Comparison of ENCODE assay signal across 1 cellular context in the genomic region with DNA sequence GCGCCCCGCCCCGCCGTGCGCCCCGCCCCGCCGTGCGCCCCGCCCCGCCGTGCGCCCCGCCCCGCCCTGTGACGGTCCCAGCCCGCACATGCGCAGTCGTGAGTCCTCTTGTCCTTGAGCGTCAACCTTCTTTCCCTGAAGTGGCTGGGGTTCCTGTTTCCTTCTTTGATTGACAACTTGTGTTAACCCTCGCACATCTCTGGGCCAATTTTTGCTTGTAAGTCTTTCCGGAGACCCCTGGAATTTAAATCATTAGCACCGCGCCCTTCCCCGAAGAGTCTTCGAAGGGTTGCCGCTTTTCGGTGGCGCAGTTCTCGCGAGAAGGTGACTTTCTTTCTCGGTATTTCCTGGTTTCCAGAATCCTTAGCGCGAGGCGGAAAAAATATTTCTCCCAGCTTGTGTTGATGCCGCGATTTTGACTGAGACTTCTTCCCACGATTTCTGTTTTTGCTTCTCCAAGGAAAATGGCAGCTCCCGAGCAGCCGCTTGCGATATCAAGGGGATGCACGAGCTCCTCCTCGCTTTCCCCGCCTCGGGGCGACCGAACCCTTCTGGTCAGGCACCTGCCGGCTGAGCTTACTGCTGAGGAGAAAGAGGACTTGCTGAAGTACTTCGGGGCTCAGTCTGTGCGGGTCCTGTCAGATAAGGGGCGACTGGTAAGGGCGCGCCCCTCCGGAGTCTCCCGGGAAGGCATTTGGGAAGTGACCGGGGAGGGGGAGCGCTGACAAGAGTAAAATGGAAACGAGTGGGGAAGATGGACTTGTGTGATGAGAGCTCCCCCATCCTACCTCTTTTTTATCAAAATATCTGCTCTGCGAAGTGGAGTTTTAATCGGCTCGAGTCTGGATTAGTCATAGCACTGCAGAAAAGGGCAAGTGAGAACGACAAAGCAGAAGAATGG.
TF ChIP-seq lines count a peak whose summit lies in the region.

A gene with protein sequence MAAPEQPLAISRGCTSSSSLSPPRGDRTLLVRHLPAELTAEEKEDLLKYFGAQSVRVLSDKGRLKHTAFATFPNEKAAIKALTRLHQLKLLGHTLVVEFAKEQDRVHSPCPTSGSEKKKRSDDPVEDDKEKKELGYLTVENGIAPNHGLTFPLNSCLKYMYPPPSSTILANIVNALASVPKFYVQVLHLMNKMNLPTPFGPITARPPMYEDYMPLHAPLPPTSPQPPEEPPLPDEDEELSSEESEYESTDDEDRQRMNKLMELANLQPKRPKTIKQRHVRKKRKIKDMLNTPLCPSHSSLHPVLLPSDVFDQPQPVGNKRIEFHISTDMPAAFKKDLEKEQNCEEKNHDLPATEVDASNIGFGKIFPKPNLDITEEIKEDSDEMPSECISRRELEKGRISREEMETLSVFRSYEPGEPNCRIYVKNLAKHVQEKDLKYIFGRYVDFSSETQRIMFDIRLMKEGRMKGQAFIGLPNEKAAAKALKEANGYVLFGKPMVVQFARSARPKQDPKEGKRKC (plus strand): TSS at position 93 of the 901 bp plus-strand sequence. CDS start 372 bp downstream, at position 465.

TF ChIP-seq in HepG2, 621 proteins besides CTCF, POLR2A, EP300 and RAD21 (continued from another document and continues in another):
- TF ChIP-seq, protein P1, sequence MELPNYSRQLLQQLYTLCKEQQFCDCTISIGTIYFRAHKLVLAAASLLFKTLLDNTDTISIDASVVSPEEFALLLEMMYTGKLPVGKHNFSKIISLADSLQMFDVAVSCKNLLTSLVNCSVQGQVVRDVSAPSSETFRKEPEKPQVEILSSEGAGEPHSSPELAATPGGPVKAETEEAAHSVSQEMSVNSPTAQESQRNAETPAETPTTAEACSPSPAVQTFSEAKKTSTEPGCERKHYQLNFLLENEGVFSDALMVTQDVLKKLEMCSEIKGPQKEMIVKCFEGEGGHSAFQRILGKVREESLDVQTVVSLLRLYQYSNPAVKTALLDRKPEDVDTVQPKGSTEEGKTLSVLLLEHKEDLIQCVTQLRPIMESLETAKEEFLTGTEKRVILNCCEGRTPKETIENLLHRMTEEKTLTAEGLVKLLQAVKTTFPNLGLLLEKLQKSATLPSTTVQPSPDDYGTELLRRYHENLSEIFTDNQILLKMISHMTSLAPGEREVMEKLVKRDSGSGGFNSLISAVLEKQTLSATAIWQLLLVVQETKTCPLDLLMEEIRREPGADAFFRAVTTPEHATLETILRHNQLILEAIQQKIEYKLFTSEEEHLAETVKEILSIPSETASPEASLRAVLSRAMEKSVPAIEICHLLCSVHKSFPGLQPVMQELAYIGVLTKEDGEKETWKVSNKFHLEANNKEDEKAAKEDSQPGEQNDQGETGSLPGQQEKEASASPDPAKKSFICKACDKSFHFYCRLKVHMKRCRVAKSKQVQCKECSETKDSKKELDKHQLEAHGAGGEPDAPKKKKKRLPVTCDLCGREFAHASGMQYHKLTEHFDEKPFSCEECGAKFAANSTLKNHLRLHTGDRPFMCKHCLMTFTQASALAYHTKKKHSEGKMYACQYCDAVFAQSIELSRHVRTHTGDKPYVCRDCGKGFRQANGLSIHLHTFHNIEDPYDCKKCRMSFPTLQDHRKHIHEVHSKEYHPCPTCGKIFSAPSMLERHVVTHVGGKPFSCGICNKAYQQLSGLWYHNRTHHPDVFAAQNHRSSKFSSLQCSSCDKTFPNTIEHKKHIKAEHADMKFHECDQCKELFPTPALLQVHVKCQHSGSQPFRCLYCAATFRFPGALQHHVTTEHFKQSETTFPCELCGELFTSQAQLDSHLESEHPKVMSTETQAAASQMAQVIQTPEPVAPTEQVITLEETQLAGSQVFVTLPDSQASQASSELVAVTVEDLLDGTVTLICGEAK (IDR thresholded peaks at IDR 0.05), result no peak
- TF ChIP-seq, protein P1 (CRISPR knock-in tag; IDR thresholded peaks at IDR 0.05), result no peak
- no peak for TF ChIP-seq ZMAT3 (CRISPR knock-in tag; conservative IDR thresholded peaks at IDR 0.05)
- no peak for TF ChIP-seq ZNF34 (CRISPR knock-in tag; IDR thresholded peaks at IDR 0.05; ENCODE audit: borderline replicate concordance)
- TF ChIP-seq SKI (IDR thresholded peaks at IDR 0.05; ENCODE audit: partially characterized antibody), result no peak
- TF ChIP-seq AKAP8 (CRISPR knock-in tag; IDR thresholded peaks at IDR 0.05), result no peak
- TF ChIP-seq ZNF326 (CRISPR knock-in tag; IDR thresholded peaks at IDR 0.05; ENCODE audit: borderline replicate concordance), result no peak
- TF ChIP-seq GABPB1 (CRISPR knock-in tag; IDR thresholded peaks at IDR 0.05), result peak; percentile 49; the same call in 1 of the 2 replicates
- TF ChIP-seq, protein P2, sequence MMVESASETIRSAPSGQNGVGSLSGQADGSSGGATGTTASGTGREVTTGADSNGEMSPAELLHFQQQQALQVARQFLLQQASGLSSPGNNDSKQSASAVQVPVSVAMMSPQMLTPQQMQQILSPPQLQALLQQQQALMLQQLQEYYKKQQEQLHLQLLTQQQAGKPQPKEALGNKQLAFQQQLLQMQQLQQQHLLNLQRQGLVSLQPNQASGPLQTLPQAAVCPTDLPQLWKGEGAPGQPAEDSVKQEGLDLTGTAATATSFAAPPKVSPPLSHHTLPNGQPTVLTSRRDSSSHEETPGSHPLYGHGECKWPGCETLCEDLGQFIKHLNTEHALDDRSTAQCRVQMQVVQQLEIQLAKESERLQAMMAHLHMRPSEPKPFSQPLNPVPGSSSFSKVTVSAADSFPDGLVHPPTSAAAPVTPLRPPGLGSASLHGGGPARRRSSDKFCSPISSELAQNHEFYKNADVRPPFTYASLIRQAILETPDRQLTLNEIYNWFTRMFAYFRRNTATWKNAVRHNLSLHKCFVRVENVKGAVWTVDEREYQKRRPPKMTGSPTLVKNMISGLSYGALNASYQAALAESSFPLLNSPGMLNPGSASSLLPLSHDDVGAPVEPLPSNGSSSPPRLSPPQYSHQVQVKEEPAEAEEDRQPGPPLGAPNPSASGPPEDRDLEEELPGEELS (CRISPR knock-in tag; IDR thresholded peaks at IDR 0.05), result 0 out of 2 replicates have a peak, but pooled peaks have one; percentile 22
- no peak for TF ChIP-seq HNRNPUL1 (IDR thresholded peaks at IDR 0.05; ENCODE audit: low read depth, low read length)
- TF ChIP-seq ZFX (CRISPR knock-in tag; IDR thresholded peaks at IDR 0.05; ENCODE audit: low read depth), result no peak
- TF ChIP-seq ZFP62 (CRISPR knock-in tag; IDR thresholded peaks at IDR 0.05), result no peak
- TF ChIP-seq, protein P3, sequence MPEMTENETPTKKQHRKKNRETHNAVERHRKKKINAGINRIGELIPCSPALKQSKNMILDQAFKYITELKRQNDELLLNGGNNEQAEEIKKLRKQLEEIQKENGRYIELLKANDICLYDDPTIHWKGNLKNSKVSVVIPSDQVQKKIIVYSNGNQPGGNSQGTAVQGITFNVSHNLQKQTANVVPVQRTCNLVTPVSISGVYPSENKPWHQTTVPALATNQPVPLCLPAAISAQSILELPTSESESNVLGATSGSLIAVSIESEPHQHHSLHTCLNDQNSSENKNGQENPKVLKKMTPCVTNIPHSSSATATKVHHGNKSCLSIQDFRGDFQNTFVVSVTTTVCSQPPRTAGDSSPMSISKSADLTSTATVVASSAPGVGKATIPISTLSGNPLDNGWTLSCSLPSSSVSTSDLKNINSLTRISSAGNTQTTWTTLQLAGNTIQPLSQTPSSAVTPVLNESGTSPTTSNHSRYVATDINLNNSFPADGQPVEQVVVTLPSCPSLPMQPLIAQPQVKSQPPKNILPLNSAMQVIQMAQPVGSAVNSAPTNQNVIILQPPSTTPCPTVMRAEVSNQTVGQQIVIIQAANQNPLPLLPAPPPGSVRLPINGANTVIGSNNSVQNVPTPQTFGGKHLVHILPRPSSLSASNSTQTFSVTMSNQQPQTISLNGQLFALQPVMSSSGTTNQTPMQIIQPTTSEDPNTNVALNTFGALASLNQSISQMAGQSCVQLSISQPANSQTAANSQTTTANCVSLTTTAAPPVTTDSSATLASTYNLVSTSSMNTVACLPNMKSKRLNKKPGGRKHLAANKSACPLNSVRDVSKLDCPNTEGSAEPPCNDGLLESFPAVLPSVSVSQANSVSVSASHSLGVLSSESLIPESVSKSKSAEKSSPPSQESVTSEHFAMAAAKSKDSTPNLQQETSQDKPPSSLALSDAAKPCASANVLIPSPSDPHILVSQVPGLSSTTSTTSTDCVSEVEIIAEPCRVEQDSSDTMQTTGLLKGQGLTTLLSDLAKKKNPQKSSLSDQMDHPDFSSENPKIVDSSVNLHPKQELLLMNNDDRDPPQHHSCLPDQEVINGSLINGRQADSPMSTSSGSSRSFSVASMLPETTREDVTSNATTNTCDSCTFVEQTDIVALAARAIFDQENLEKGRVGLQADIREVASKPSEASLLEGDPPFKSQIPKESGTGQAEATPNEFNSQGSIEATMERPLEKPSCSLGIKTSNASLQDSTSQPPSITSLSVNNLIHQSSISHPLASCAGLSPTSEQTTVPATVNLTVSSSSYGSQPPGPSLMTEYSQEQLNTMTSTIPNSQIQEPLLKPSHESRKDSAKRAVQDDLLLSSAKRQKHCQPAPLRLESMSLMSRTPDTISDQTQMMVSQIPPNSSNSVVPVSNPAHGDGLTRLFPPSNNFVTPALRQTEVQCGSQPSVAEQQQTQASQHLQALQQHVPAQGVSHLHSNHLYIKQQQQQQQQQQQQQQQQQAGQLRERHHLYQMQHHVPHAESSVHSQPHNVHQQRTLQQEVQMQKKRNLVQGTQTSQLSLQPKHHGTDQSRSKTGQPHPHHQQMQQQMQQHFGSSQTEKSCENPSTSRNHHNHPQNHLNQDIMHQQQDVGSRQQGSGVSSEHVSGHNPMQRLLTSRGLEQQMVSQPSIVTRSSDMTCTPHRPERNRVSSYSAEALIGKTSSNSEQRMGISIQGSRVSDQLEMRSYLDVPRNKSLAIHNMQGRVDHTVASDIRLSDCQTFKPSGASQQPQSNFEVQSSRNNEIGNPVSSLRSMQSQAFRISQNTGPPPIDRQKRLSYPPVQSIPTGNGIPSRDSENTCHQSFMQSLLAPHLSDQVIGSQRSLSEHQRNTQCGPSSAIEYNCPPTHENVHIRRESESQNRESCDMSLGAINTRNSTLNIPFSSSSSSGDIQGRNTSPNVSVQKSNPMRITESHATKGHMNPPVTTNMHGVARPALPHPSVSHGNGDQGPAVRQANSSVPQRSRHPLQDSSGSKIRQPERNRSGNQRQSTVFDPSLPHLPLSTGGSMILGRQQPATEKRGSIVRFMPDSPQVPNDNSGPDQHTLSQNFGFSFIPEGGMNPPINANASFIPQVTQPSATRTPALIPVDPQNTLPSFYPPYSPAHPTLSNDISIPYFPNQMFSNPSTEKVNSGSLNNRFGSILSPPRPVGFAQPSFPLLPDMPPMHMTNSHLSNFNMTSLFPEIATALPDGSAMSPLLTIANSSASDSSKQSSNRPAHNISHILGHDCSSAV (CRISPR knock-in tag; IDR thresholded peaks at IDR 0.05; ENCODE audit: borderline replicate concordance), result no peak
- no peak for TF ChIP-seq ZBTB8A (CRISPR knock-in tag; IDR thresholded peaks at IDR 0.05; ENCODE audit: borderline replicate concordance, low read depth)
- 0 out of 2 replicates have a peak, but pooled peaks have one; percentile 32 for TF ChIP-seq ZFP90 (CRISPR knock-in tag; IDR thresholded peaks at IDR 0.05; ENCODE audit: borderline replicate concordance)
- TF ChIP-seq, protein P4, sequence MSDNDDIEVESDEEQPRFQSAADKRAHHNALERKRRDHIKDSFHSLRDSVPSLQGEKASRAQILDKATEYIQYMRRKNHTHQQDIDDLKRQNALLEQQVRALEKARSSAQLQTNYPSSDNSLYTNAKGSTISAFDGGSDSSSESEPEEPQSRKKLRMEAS (IDR thresholded peaks at IDR 0.05), result peak; percentile 59; the same call in 1 of the 2 replicates
- TF ChIP-seq TCF12 (IDR thresholded peaks at IDR 0.05), result no peak
- no peak for TF ChIP-seq TCF12 (CRISPR knock-in tag; IDR thresholded peaks at IDR 0.05)
- TF ChIP-seq TSC22D2 (CRISPR knock-in tag; IDR thresholded peaks at IDR 0.05; ENCODE audit: borderline replicate concordance), result no peak
- TF ChIP-seq ZNF10 (CRISPR knock-in tag; IDR thresholded peaks at IDR 0.05; ENCODE audit: borderline replicate concordance, low read depth), result no peak
- no peak for TF ChIP-seq ZNF629 (CRISPR knock-in tag; conservative IDR thresholded peaks at IDR 0.05)
- TF ChIP-seq ATM (IDR thresholded peaks at IDR 0.05; ENCODE audit: borderline replicate concordance), result no peak
- no peak for TF ChIP-seq ZNF180 (CRISPR knock-in tag; IDR thresholded peaks at IDR 0.05; ENCODE audit: borderline replicate concordance, low read depth)
- no peak for TF ChIP-seq PAX8 (CRISPR knock-in tag; IDR thresholded peaks at IDR 0.05; ENCODE audit: borderline replicate concordance)
- no peak for TF ChIP-seq NR2C2 (CRISPR knock-in tag; IDR thresholded peaks at IDR 0.05; ENCODE audit: borderline replicate concordance)
- TF ChIP-seq REPIN1 (CRISPR knock-in tag; IDR thresholded peaks at IDR 0.05; ENCODE audit: borderline replicate concordance, low read depth), result no peak
- TF ChIP-seq BORCS8-MEF2B (CRISPR knock-in tag; IDR thresholded peaks at IDR 0.05), result peak; percentile 65; the same call in 1 of the 2 replicates
- TF ChIP-seq KLF15 (CRISPR knock-in tag; IDR thresholded peaks at IDR 0.05; ENCODE audit: borderline replicate concordance), result no peak
- no peak for TF ChIP-seq SNRNP70 (IDR thresholded peaks at IDR 0.05; ENCODE audit: low read depth, low read length)
- TF ChIP-seq ZNF879 (CRISPR knock-in tag; IDR thresholded peaks at IDR 0.05), result no peak
